Comparison of ENCODE assay signal across 9 cellular contexts in genomic region chr6:35318845-35319220, GRCh38. TPM values are rescaled to one million over a fixed set of nuclear protein-coding genes. Genes with fewer than 3 reads are reported as not detected.
DNase-seq lines count a peak whose midpoint lies in the region; ATAC-seq and TF ChIP-seq lines count a peak whose summit lies in the region.
"Had no signal": no experiment of that assay in that cellular context is flagged by ENCODE, and none has a peak within 500 bp of the region (broad histone marks: within the 10 kb centered on the region; RNA-seq: fewer than 3 reads in every experiment).

No MANE protein-coding gene starts in this region.

- H3K27ac Mint-ChIP-seq in WTC11: peak overlapping the region; percentile 27; the same call in 1 of the 2 replicates

- TF ChIP-seq POLR2A in prostate gland (IDR thresholded peaks at IDR 0.05): no peak

- no peak for TF ChIP-seq CTCF in WTC11 (IDR thresholded peaks at IDR 0.05)
- TF ChIP-seq CTCF in prostate gland (IDR thresholded peaks at IDR 0.05): no peak
- TF ChIP-seq CTCF in GM20000 (IDR thresholded peaks at IDR 0.05; ENCODE audit: extremely low read depth, missing control alignments): no peak

- H3K36me3 Mint-ChIP-seq in WTC11: peaks cover 3% of the 10 kb centered on the region; the same call in 1 of the 2 replicates

- no peak for ATAC-seq in WTC11
- ATAC-seq in right cardiac atrium: no peak
- no peak for ATAC-seq in GM19467 (IDR thresholded peaks at IDR 0.05; ENCODE audit: unreplicated experiment)

- H3K4me1 ChIP-seq in ES-I3 (ENCODE audit: insufficient read depth, low read length) (no peaks in the 10 kb centered on the region), right cardiac atrium (ENCODE audit: control insufficient read depth, insufficient read depth, low read length) (no peaks in the 10 kb centered on the region), prostate gland (replicated peaks) (peaks cover 6% of the 10 kb centered on the region)

- 43% methylated on average over 8 of the region's 8 CpGs for WGBS in right cardiac atrium
- WGBS in prostate gland: 46% methylated on average over 8 of the region's 8 CpGs

- POLR2A ChIA-PET in WTC11 (lab: Charles Lee): interaction anchor here (0.9 to 1.6 kb wide), 6 partner anchors 9 to 178 kb away, joined by 3 to 7 read pairs (median 5); partner anchors contain the start of genes FANCE and TEAD3

- H3K9ac ChIP-seq in ES-I3 (ENCODE audit: low read depth, low read length): peak overlapping the region; percentile 50; the same call in 1 of the 2 replicates

- intact Hi-C loops in right cardiac atrium (cut with DNase I) (no loop called here), prostate gland (cut with DNase I) (no loop called here)

- H3K27me3 Mint-ChIP-seq in WTC11 (ENCODE audit: low read depth): peaks cover 25% of the 10 kb centered on the region

- H3K27me3 ChIP-seq in right cardiac atrium (ENCODE audit: control insufficient read depth, insufficient read depth) (no peaks in the 10 kb centered on the region), prostate gland (replicated peaks; ENCODE audit: insufficient read depth) (no peaks in the 10 kb centered on the region)

- H3K4me3 ChIP-seq in right cardiac atrium (ENCODE audit: low read length): peak overlapping the region; percentile 45
- peak overlapping the region; percentile 27 to 41 for H3K4me3 ChIP-seq in prostate gland

- DNase-seq in WTC11 (ENCODE audit: low spot score) (no peak), right cardiac atrium (no peak), prostate gland (ENCODE audit: low spot score) (no peak), GM20000 (ENCODE audit: low spot score) (no peak), DMS153 (lab: John Stamatoyannopoulos, UW) (no peak)
- no peak for DNase-seq in activated CD4-positive, CD25-positive, alpha-beta regulatory T cell (lab: John Stamatoyannopoulos, UW)
- DNase-seq: activated effector memory CD4-positive, alpha-beta T cell treated with Interleukin-2 at 50 U/mL for 16 hours had no signal

- CTCF ChIA-PET in WTC11 (lab: Charles Lee): interaction anchor here (0.7 to 3.5 kb wide), 17 partner anchors 9 to 173 kb away, joined by 3 to 23 read pairs (median 6); partner anchors contain the start of genes FANCE, PPARD and RPL10A

- no peaks in the 10 kb centered on the region for H3K36me3 ChIP-seq in ES-I3 (ENCODE audit: insufficient read depth, low read length)
- H3K36me3 ChIP-seq in prostate gland: no peaks in the 10 kb centered on the region

- no peaks in the 10 kb centered on the region for H3K9me3 Mint-ChIP-seq in WTC11

- H3K4me1 Mint-ChIP-seq in WTC11: peaks cover 21% of the 10 kb centered on the region

- H3K27ac ChIP-seq in right cardiac atrium (ENCODE audit: low read length) (no peak overlapping the region), prostate gland (peak overlapping the region; percentile 22 to 44)

- H3K4me3 Mint-ChIP-seq in WTC11: peak overlapping the region; percentile 86

- no peaks in the 10 kb centered on the region for H3K9me3 ChIP-seq in ES-I3 (ENCODE audit: control insufficient read depth, insufficient read depth, low read length)
- no peaks in the 10 kb centered on the region for H3K9me3 ChIP-seq in right cardiac atrium (ENCODE audit: control insufficient read depth, low read length)
- no peaks in the 10 kb centered on the region for H3K9me3 ChIP-seq in prostate gland

TF ChIP-seq in WTC11, 78 proteins besides CTCF, POLR2A, EP300 and RAD21:
- TF ChIP-seq ZNF423 (CRISPR knock-in tag; IDR thresholded peaks at IDR 0.05) (no peak), ZNF317 (CRISPR knock-in tag; IDR thresholded peaks at IDR 0.05; ENCODE audit: borderline replicate concordance, low read depth) (no peak)

RNA-seq across cellular contexts. Expression of gene DEF6, which starts 21.2 kb away (rescaled TPM):
- total RNA-seq in WTC11 (2021) (11.3 to 12.8 TPM (median 11.4 TPM) in 3 replicates), right cardiac atrium (1 to 10 TPM; 2.2 to 3.6 (median 2.7) TPM), prostate gland (10 to 100 TPM; 20.2 to 33.4 TPM)
- polyA plus RNA-seq in right cardiac atrium: 1.3 TPM

RNA-seq across cellular contexts. Expression of gene PPARD, which starts 23.5 kb away (rescaled TPM):
- total RNA-seq in WTC11 (2021) (14.7 to 17.1 TPM (median 16.8 TPM) in 3 replicates), right cardiac atrium (10 to 100 TPM; 20.5 to 22.6 (median 21.3) TPM), prostate gland (10 to 100 TPM; 21.2 to 24.1 TPM)
- 21.2 TPM for polyA plus RNA-seq in right cardiac atrium

RNA-seq across cellular contexts. Expression of gene ZNF76, which starts 59.3 kb away (rescaled TPM):
- 21.4 to 25.8 TPM (median 23.7 TPM) in 3 replicates for total RNA-seq in WTC11 (2021)
- total RNA-seq in right cardiac atrium: 10 to 100 TPM; 28.6 to 44.4 (median 38.2) TPM
- 35.8 TPM for polyA plus RNA-seq in right cardiac atrium
- total RNA-seq in prostate gland: 10 to 100 TPM; 39.5 to 75.5 TPM
